ENCODE assay signal across 8 cellular contexts in genomic region chr3:185152433-185153169, GRCh38. TPM values are rescaled to one million over a fixed set of nuclear protein-coding genes. Genes with fewer than 3 reads are reported as not detected.
DNase-seq lines count a peak whose midpoint lies in the region; ATAC-seq and TF ChIP-seq lines count a peak whose summit lies in the region.

C3orf70 (minus strand) TSS chr3:185153060; CDS start chr3:185152823, 237 bp downstream.

- H3K9me3 ChIP-seq in BE2C, result peaks cover 3% of the 10 kb centered on the region; the same call in 1 of the 2 replicates
- H3K9me3 ChIP-seq in muscle layer of duodenum (ENCODE audit: control insufficient read depth in 1 of 2, low read length in 2 of 2), result no peaks in the 10 kb centered on the region
- H3K9me3 ChIP-seq in tibial nerve, result no peaks in the 10 kb centered on the region

- no peaks in the 10 kb centered on the region for H3K4me1 ChIP-seq in BE2C
- H3K4me1 ChIP-seq in muscle layer of duodenum (ENCODE audit: control insufficient read depth in 1 of 2, insufficient read depth in 2 of 2, low read length in 2 of 2), result peaks cover 0 to 16% of the 10 kb centered on the region in 2 donors
- peaks cover 0 to 51% (median 7%) of the 10 kb centered on the region in 4 donors for H3K4me1 ChIP-seq in tibial nerve

- no peak for TF ChIP-seq CTCF in BE2C (IDR thresholded peaks at IDR 0.05; ENCODE audit: low read depth, low read length)
- TF ChIP-seq CTCF in GM13976 (IDR thresholded peaks at IDR 0.05; ENCODE audit: borderline replicate concordance, control extremely low read depth, extremely low read depth, insufficient read depth, missing control alignments), result no peak
- no peak for TF ChIP-seq CTCF in fibroblast of mammary gland (conservative IDR thresholded peaks at IDR 0.05; ENCODE audit: control insufficient read depth, insufficient read depth, low read depth, low read length)
- peak in 2 of 5 experiments; percentile 6 to 10 for TF ChIP-seq CTCF in tibial nerve (IDR thresholded peaks at IDR 0.05)

- in situ Hi-C loops in GM13976 (cut with MboI; ENCODE audit: low sequenced_read_pairs, unreplicated experiment), result no loop called here

- peak in 1 of 2 donors; percentile 31 for TF ChIP-seq EP300 in tibial nerve (IDR thresholded peaks at IDR 0.05)

- H3K27ac ChIP-seq in muscle layer of duodenum (ENCODE audit: low read length) (peak within 1 kb of the TSS; percentile 78), tibial nerve (peak within 1 kb of the TSS; percentile 62 to 97 (median 85))

- peak within 1 kb of the TSS; percentile 51 for H3K4me3 ChIP-seq in BE2C (ENCODE audit: low read depth, low read length)
- H3K4me3 ChIP-seq in fibroblast of mammary gland (ENCODE audit: control insufficient read depth, low read depth, low read length), result peak within 1 kb of the TSS; percentile 29
- H3K4me3 ChIP-seq in muscle layer of duodenum (ENCODE audit: low read depth in 1 of 2, low read length in 2 of 2), result peak within 1 kb of the TSS; percentile 84 to 86
- H3K4me3 ChIP-seq in tibial nerve, result peak within 1 kb of the TSS; percentile 53 to 86 (median 71)

- H3K27me3 ChIP-seq in BE2C (peaks cover 77% of the 10 kb centered on the region), muscle layer of duodenum (ENCODE audit: low read depth, low read length) (no peaks in the 10 kb centered on the region), tibial nerve (no peaks in the 10 kb centered on the region)

- peak; percentile 36 to 40 for TF ChIP-seq POLR2A in tibial nerve (IDR thresholded peaks at IDR 0.05)

- WGBS in tibial nerve, 2 donors, result 0 to 1% methylated on average over 30 to 75 of the region's 110 CpGs

- no peak for ATAC-seq in GM19463 (IDR thresholded peaks at IDR 0.05; ENCODE audit: unreplicated experiment)

- H3K36me3 ChIP-seq in BE2C (no peaks in the 10 kb centered on the region), muscle layer of duodenum (ENCODE audit: control insufficient read depth in 1 of 2, insufficient read depth in 2 of 2, low read length in 2 of 2) (no peaks in the 10 kb centered on the region), tibial nerve (no peaks in the 10 kb centered on the region)

- DNase-seq in BE2C (peak; percentile 43), GM13976 (ENCODE audit: low spot score) (peak; percentile 61), MV-4-11 (lab: John Stamatoyannopoulos, UW) (peak; percentile 30), fibroblast of mammary gland (ENCODE audit: low read depth) (peak; percentile 29), tibial nerve (ENCODE audit: low spot score in 2 of 2) (peak in 1 of 2 donors; percentile 20)
- DNase-seq in activated T-cell treated with anti-CD3 and anti-CD28 coated beads, Interleukin-2, amount 50 U/mL, for 1 hour, result peak; percentile 20

RNA-seq across cellular contexts. Expression of gene C3orf70, which starts in this region (rescaled TPM):
- 0.09 TPM for polyA plus RNA-seq in BE2C (2012; ENCODE audit: insufficient read depth, insufficient read length, low read depth)
- 10 to 100 TPM in 2 of 4 donors, 1 to 10 TPM in 2; 7.8 to 13.8 (median 9.8) TPM for total RNA-seq in tibial nerve

Comparison
In these comparisons a context has a peak if more than half of its experiments do, and no peak if none do; other contexts are left out.
1. H3K4me3 ChIP-seq: peak in every context shown above with its lines; median percentile 85 in muscle layer of duodenum; 71 in tibial nerve; 51 in BE2C; 29 in fibroblast of mammary gland.